Comparison of ENCODE assay signal across 27 cellular contexts in genomic region chr3:53295410-53295809, GRCh38.
"Had no signal": no experiment of that assay in that cellular context is flagged by ENCODE, and none has a peak within 500 bp of the region (broad histone marks: within the 10 kb centered on the region; RNA-seq: fewer than 3 reads in every experiment).

No MANE protein-coding gene starts in this region.

- H3K27ac Mint-ChIP-seq: immature natural killer cell; mesothelial cell of epicardium; nephron; neural progenitor cell; progenitor cell of endocrine pancreas; stimulated activated memory B cell treated with anti-CD40 and anti-IgM and Interleukin-4, amounts not matched to agents 10 μg/mL and 1 μg/mL and 100 μg/mL, for 72 hours had no signal

- H3K27ac ChIP-seq: esophagus squamous epithelium, neural progenitor cell, parathyroid adenoma, sigmoid colon, suprapubic skin, transverse colon, upper lobe of right lung, uterus had no signal

- ATAC-seq: effector memory CD8-positive, alpha-beta T cell; mucosa of descending colon; naive thymus-derived CD4-positive, alpha-beta T cell; stimulated activated memory B cell treated with anti-CD40 and anti-IgM and Interleukin-4, amounts not matched to agents 10 μg/mL and 1 μg/mL and 100 μg/mL, for 72 hours; stimulated activated naive CD8-positive, alpha-beta T cell treated with anti-CD3 and anti-CD28 coated beads, Interleukin-15, amount 100 ng/mL, for 72 hours; upper lobe of right lung had no signal

- H3K9me3 ChIP-seq: esophagus squamous epithelium, mucosa of descending colon, right atrium auricular region, sigmoid colon, suprapubic skin, transverse colon, upper lobe of right lung, uterus had no signal

- H3K4me3 Mint-ChIP-seq: effector memory CD8-positive, alpha-beta T cell; immature natural killer cell; mesothelial cell of epicardium; naive thymus-derived CD4-positive, alpha-beta T cell; nephron; neural progenitor cell; stimulated activated memory B cell treated with anti-CD40 and anti-IgM and Interleukin-4, amounts not matched to agents 10 μg/mL and 1 μg/mL and 100 μg/mL, for 72 hours; stimulated activated naive CD8-positive, alpha-beta T cell treated with anti-CD3 and anti-CD28 coated beads, Interleukin-15, amount 100 ng/mL, for 72 hours had no signal

- DNase-seq: cortex of kidney; effector memory CD8-positive, alpha-beta T cell; erythroblast; esophagus squamous epithelium; foreskin melanocyte; hypothalamus; immature natural killer cell; islet precursor cell; kidney glomerular epithelial cell; mesenchymal stem cell; mucosa of descending colon; naive thymus-derived CD4-positive, alpha-beta T cell; sigmoid colon; stimulated activated CD4-positive, alpha-beta T cell treated with anti-CD3 and anti-CD28 coated beads, Interleukin-2, amount 100 ng/mL, for 24 hours; stimulated activated CD4-positive, alpha-beta T cell treated with anti-CD3 and anti-CD28 coated beads, Interleukin-4, amount 100 ng/mL, for 24 hours; stimulated activated naive CD8-positive, alpha-beta T cell treated with anti-CD3 and anti-CD28 coated beads, Interleukin-15, amount 100 ng/mL, for 72 hours; transverse colon; upper lobe of right lung; uterus had no signal

- H3K36me3 ChIP-seq: uterus had no signal

- H3K4me3 ChIP-seq: esophagus squamous epithelium, mucosa of descending colon, neural progenitor cell, right atrium auricular region, sigmoid colon, suprapubic skin, transverse colon, upper lobe of right lung, uterus had no signal

- H3K27me3 Mint-ChIP-seq: effector memory CD8-positive, alpha-beta T cell; naive thymus-derived CD4-positive, alpha-beta T cell; progenitor cell of endocrine pancreas; stimulated activated memory B cell treated with anti-CD40 and anti-IgM and Interleukin-4, amounts not matched to agents 10 μg/mL and 1 μg/mL and 100 μg/mL, for 72 hours; stimulated activated naive CD8-positive, alpha-beta T cell treated with anti-CD3 and anti-CD28 coated beads, Interleukin-15, amount 100 ng/mL, for 72 hours had no signal

- H3K4me1 ChIP-seq: neural progenitor cell, suprapubic skin, uterus had no signal

- H3K27me3 ChIP-seq: esophagus squamous epithelium, neural progenitor cell, right atrium auricular region, sigmoid colon, suprapubic skin, transverse colon, upper lobe of right lung, uterus had no signal

- H3K4me1 Mint-ChIP-seq: nephron, neural progenitor cell had no signal

- H3K9me3 Mint-ChIP-seq: effector memory CD8-positive, alpha-beta T cell; immature natural killer cell; mesothelial cell of epicardium; naive thymus-derived CD4-positive, alpha-beta T cell; nephron; neural progenitor cell; stimulated activated memory B cell treated with anti-CD40 and anti-IgM and Interleukin-4, amounts not matched to agents 10 μg/mL and 1 μg/mL and 100 μg/mL, for 72 hours; stimulated activated naive CD8-positive, alpha-beta T cell treated with anti-CD3 and anti-CD28 coated beads, Interleukin-15, amount 100 ng/mL, for 72 hours had no signal
